Comparison of ENCODE assay signal across 8 cellular contexts in genomic region chr21:39379986-39380891, GRCh38. TPM values are rescaled to one million over a fixed set of nuclear protein-coding genes. Genes with fewer than 3 reads are reported as not detected.
DNase-seq lines count a peak whose midpoint lies in the region; ATAC-seq and TF ChIP-seq lines count a peak whose summit lies in the region.

No MANE protein-coding gene starts in this region.

- no peaks in the 10 kb centered on the region for H3K36me3 Mint-ChIP-seq in activated naive CD8-positive, alpha-beta T cell treated with anti-CD3 and anti-CD28 coated beads, Interleukin-2, amount 10 ng/mL, durations not matched to agents 7 days and 5 days

- H3K9me3 Mint-ChIP-seq in activated naive CD8-positive, alpha-beta T cell treated with anti-CD3 and anti-CD28 coated beads, Interleukin-2, amount 10 ng/mL, durations not matched to agents 7 days and 5 days, result no peaks in the 10 kb centered on the region

- H3K4me1 ChIP-seq in ovary (ENCODE audit: insufficient read depth) (peaks cover 3% of the 10 kb centered on the region), thyroid gland (peaks cover 4 to 5% of the 10 kb centered on the region in 2 donors)

- TF ChIP-seq POLR2A in ovary (IDR thresholded peaks at IDR 0.05), result peak; percentile 93
- TF ChIP-seq POLR2A in thyroid gland (IDR thresholded peaks at IDR 0.05), result peak; percentile 43 to 81

- no peaks in the 10 kb centered on the region for H3K36me3 ChIP-seq in ovary
- H3K36me3 ChIP-seq in thyroid gland, result no peaks in the 10 kb centered on the region

- peak; percentile 91 for DNase-seq in GM10266 (ENCODE audit: extremely low spot score)
- peak; percentile 90 for DNase-seq in NCI-H1105 (lab: John Stamatoyannopoulos, UW)
- peak; percentile 72 for DNase-seq in SKM-1 (lab: John Stamatoyannopoulos, UW; ENCODE audit: unreplicated experiment)
- peak; percentile 91 for DNase-seq in activated naive CD8-positive, alpha-beta T cell treated with anti-CD3 and anti-CD28 coated beads, Interleukin-2, amount 10 ng/mL, durations not matched to agents 7 days and 5 days
- peak; percentile 99 for DNase-seq in Right ventricle myocardium superior
- DNase-seq in ovary, result peak; percentile 95 to 98 (median 96)
- peak; percentile 94 to 95 for DNase-seq in thyroid gland

- H3K27ac ChIP-seq in ovary (peak overlapping the region; percentile 78 to 85), thyroid gland (peak overlapping the region; percentile 71 to 84 (median 81))

- H3K27me3 Mint-ChIP-seq in activated naive CD8-positive, alpha-beta T cell treated with anti-CD3 and anti-CD28 coated beads, Interleukin-2, amount 10 ng/mL, durations not matched to agents 7 days and 5 days, result peaks cover 6% of the 10 kb centered on the region

- intact Hi-C loops in Right ventricle myocardium superior (cut with DNase I), result loop anchor here (2.0 kb wide), 1 partner anchor 31 kb away; the partner anchor contains the start of gene HMGN1
- intact Hi-C loops in ovary (cut with DNase I), result loop anchor here in 2 of 4 donors (10.0 kb wide), 2 partner anchors 145 to 195 kb away; partner anchors contain the start of gene PSMG1 (in 1 of the 2)
- intact Hi-C loops in thyroid gland (cut with DNase I), result no loop called here

- peak overlapping the region; percentile 90 for H3K27ac Mint-ChIP-seq in activated naive CD8-positive, alpha-beta T cell treated with anti-CD3 and anti-CD28 coated beads, Interleukin-2, amount 10 ng/mL, durations not matched to agents 7 days and 5 days

- peaks cover 18% of the 10 kb centered on the region for H3K4me1 Mint-ChIP-seq in activated naive CD8-positive, alpha-beta T cell treated with anti-CD3 and anti-CD28 coated beads, Interleukin-2, amount 10 ng/mL, durations not matched to agents 7 days and 5 days

- no peak for TF ChIP-seq CTCF in GM10266 (IDR thresholded peaks at IDR 0.05; ENCODE audit: control insufficient read depth, insufficient read depth, low read depth, missing control alignments)
- TF ChIP-seq CTCF in ovary (IDR thresholded peaks at IDR 0.05), result no peak
- no peak for TF ChIP-seq CTCF in thyroid gland (IDR thresholded peaks at IDR 0.05)

- POLR2A ChIA-PET in activated naive CD8-positive, alpha-beta T cell treated with anti-CD3 and anti-CD28 coated beads, Interleukin-2, amount 10 ng/mL, durations not matched to agents 7 days and 5 days (lab: Charles Lee), result interaction anchor here (0.6 to 3.4 kb wide), 7 partner anchors 10 to 196 kb away, joined by 3 to 40 read pairs (median 5); partner anchors contain the start of genes BRWD1, HMGN1 and PSMG1

- H3K9me3 ChIP-seq in ovary, result no peaks in the 10 kb centered on the region
- H3K9me3 ChIP-seq in thyroid gland, result no peaks in the 10 kb centered on the region

- no peaks in the 10 kb centered on the region for H3K27me3 ChIP-seq in ovary
- H3K27me3 ChIP-seq in thyroid gland, result no peaks in the 10 kb centered on the region

- peak overlapping the region; percentile 96 for H3K4me3 Mint-ChIP-seq in activated naive CD8-positive, alpha-beta T cell treated with anti-CD3 and anti-CD28 coated beads, Interleukin-2, amount 10 ng/mL, durations not matched to agents 7 days and 5 days

- no peak for TF ChIP-seq EP300 in ovary (IDR thresholded peaks at IDR 0.05)

- ATAC-seq in HG02642 (IDR thresholded peaks at IDR 0.05; ENCODE audit: poor library complexity, unreplicated experiment), result peak; percentile 95
- ATAC-seq in activated naive CD8-positive, alpha-beta T cell treated with anti-CD3 and anti-CD28 coated beads, Interleukin-2, amount 10 ng/mL, durations not matched to agents 7 days and 5 days (ENCODE audit: low read depth), result peak; percentile 100
- peak; percentile 100 for ATAC-seq in Right ventricle myocardium superior (ENCODE audit: poor library complexity)

- WGBS in ovary, 3 donors, result 0% methylated on average over 65 of the region's 65 CpGs
- WGBS in thyroid gland, 2 donors, result 1% methylated on average over 42 to 61 of the region's 65 CpGs

- H3K4me3 ChIP-seq in ovary (peak overlapping the region; percentile 89), thyroid gland (replicated peaks in 1 of 3) (peak overlapping the region; percentile 27 to 83 (median 44))

RNA-seq across cellular contexts. Expression of gene HMGN1, which starts 31.4 kb away (rescaled TPM):
- total RNA-seq in activated naive CD8-positive, alpha-beta T cell treated with anti-CD3 and anti-CD28 coated beads, Interleukin-2, amount 10 ng/mL, durations not matched to agents 7 days and 5 days, result 100 to 1,000 TPM; 363 to 369 TPM
- 54.5 TPM for total RNA-seq in Right ventricle myocardium superior
- total RNA-seq in ovary, result 100 to 1,000 TPM in 6 of 7 donors, 10 to 100 TPM in 1; 70.2 to 209 (median 145) TPM
- polyA plus RNA-seq in ovary, result 100 to 1,000 TPM; 105 to 201 TPM
- total RNA-seq in thyroid gland, result 100 to 1,000 TPM; 170 to 255 (median 207) TPM

Comparison
In these comparisons a context has a peak if more than half of its experiments do, and no peak if none do; other contexts are left out.
1. Peak in every context shown above with its lines: DNase-seq, ATAC-seq, H3K4me3 ChIP-seq and H3K27ac ChIP-seq.